ENCODE assay signal across 1 cellular context in the genomic region with DNA sequence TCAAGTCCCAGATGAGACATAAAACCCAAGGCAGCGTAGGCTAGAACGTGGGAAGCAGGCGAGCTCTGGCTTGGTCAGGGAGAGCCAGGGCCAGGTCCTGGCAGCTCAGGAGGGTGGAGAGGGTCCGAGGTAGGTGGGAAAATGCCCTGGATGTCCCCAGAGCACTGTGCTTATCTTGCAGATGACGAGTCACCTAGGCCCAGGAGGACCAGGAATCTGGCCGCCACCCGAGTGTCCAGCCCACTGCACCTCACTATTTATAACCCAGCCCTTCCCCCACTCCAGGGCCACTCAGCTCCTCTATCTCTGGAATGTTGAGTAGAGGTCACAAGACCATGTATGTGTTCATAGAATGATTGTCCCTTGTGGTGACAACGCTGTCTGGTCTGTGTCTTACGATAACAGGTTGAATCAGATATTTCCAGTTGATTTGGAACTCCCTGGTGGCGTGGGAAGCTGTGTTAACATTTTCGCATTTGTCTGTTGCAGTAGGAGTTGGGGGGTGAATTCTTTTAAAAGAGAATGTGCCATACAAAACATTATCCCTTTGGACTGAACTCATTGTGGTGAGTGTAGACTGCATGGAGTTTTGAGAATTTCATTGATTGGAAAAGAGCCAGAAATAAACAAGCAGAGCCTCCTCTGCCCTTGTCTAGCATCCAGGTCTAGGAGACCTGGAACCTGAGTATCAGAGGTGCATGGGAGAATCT.
A peak's percentile ranks its signal among the peaks of the same experiment; 100 is the strongest.
TF ChIP-seq lines count a peak whose summit lies in the region.

No MANE protein-coding gene starts in this region.

TF ChIP-seq in K562, 482 proteins besides CTCF, POLR2A, EP300 and RAD21 (continued from another document):
- TF ChIP-seq SMARCA4 (IDR thresholded peaks at IDR 0.05) (peak; percentile 89), ZBED1 (IDR thresholded peaks at IDR 0.05) (peak; percentile 54; the same call in 1 of the 2 replicates), MEF2A (IDR thresholded peaks at IDR 0.05; ENCODE audit: control insufficient read depth, low read depth, low read length) (peak; percentile 85), ESRRA (IDR thresholded peaks at IDR 0.05; ENCODE audit: borderline replicate concordance, low read depth) (peak; percentile 94), ZNF175 (CRISPR knock-in tag; IDR thresholded peaks at IDR 0.05; ENCODE audit: low read depth) (peak; percentile 89), DDX20 (tag; IDR thresholded peaks at IDR 0.05; ENCODE audit: low read depth) (no peak), SETDB1 (IDR thresholded peaks at IDR 0.05; ENCODE audit: low read length) (peak; percentile 94), SRSF9 (IDR thresholded peaks at IDR 0.05; ENCODE audit: borderline replicate concordance, low read depth, low read length) (no peak), CTBP1 (IDR thresholded peaks at IDR 0.05; ENCODE audit: borderline replicate concordance) (peak; percentile 98), CHD2 (IDR thresholded peaks at IDR 0.05; ENCODE audit: low read depth, low read length) (0 out of 2 replicates have a peak, but pooled peaks have one; percentile 26), MTA2 (IDR thresholded peaks at IDR 0.05; ENCODE audit: low read depth) (peak; percentile 95)
